In genomic region chr18:48098007-48098406, GRCh38 we compare ENCODE assay signal across 28 cellular contexts.
"Had no signal": no experiment of that assay in that cellular context is flagged by ENCODE, and none has a peak within 500 bp of the region (broad histone marks: within the 10 kb centered on the region; RNA-seq: fewer than 3 reads in every experiment).

No MANE protein-coding gene starts in this region.

- H3K27me3 ChIP-seq: adrenal gland, body of pancreas, dorsolateral prefrontal cortex, testis had no signal

- H3K9me3 Mint-ChIP-seq: activated B cell treated with CpG ODN at 0.5 μM for 24 hours; activated CD8-positive, alpha-beta T cell treated with anti-CD3 and anti-CD28 coated beads for 36 hours; activated naive CD8-positive, alpha-beta T cell treated with anti-CD3 and anti-CD28 coated beads for 36 hours; activated T-cell treated with anti-CD3 and anti-CD28 coated beads, Interleukin-2, amount 50 U/mL, for 4 hours; activated T-helper 17 cell treated with anti-CD3 and anti-CD28 coated beads, Interleukin-2, amount 50 U/mL, for 72 hours; nephron progenitor cell; T-cell had no signal

- ATAC-seq: activated CD8-positive, alpha-beta T cell treated with anti-CD3 and anti-CD28 coated beads for 36 hours; activated T-cell treated with anti-CD3 and anti-CD28 coated beads, Interleukin-2, amount 50 U/mL, for 4 hours; activated T-helper 17 cell treated with anti-CD3 and anti-CD28 coated beads, Interleukin-2, amount 50 U/mL, for 72 hours; body of pancreas; mucosa of descending colon; sciatic nerve; stimulated activated naive CD8-positive, alpha-beta T cell treated with anti-CD3 and anti-CD28 coated beads, Interleukin-15, Interleukin-2, amounts not matched to agents 100 U/mL and 50 U/mL, for 24 hours; T-cell had no signal

- H3K4me1 ChIP-seq: adrenal gland, body of pancreas, left ventricle myocardium inferior had no signal

- H3K4me3 Mint-ChIP-seq: activated B cell treated with CpG ODN at 0.5 μM for 24 hours; activated CD8-positive, alpha-beta T cell treated with anti-CD3 and anti-CD28 coated beads for 36 hours; activated naive CD8-positive, alpha-beta T cell treated with anti-CD3 and anti-CD28 coated beads for 36 hours; activated T-cell treated with anti-CD3 and anti-CD28 coated beads, Interleukin-2, amount 50 U/mL, for 4 hours; activated T-helper 17 cell treated with anti-CD3 and anti-CD28 coated beads, Interleukin-2, amount 50 U/mL, for 72 hours; nephron progenitor cell; T-cell had no signal

- H3K4me1 Mint-ChIP-seq: activated B cell treated with CpG ODN at 0.5 μM for 24 hours; activated naive CD8-positive, alpha-beta T cell treated with anti-CD3 and anti-CD28 coated beads for 36 hours; activated T-helper 17 cell treated with anti-CD3 and anti-CD28 coated beads, Interleukin-2, amount 50 U/mL, for 72 hours; T-cell had no signal

- H3K36me3 Mint-ChIP-seq: activated naive CD8-positive, alpha-beta T cell treated with anti-CD3 and anti-CD28 coated beads for 36 hours; T-cell had no signal

- H3K27ac Mint-ChIP-seq: activated B cell treated with CpG ODN at 0.5 μM for 24 hours; activated CD8-positive, alpha-beta T cell treated with anti-CD3 and anti-CD28 coated beads for 36 hours; activated naive CD8-positive, alpha-beta T cell treated with anti-CD3 and anti-CD28 coated beads for 36 hours; activated T-helper 17 cell treated with anti-CD3 and anti-CD28 coated beads, Interleukin-2, amount 50 U/mL, for 72 hours; nephron progenitor cell; progenitor cell of endocrine pancreas; T-cell had no signal

- DNase-seq: activated B cell treated with CpG ODN at 0.5 μM for 24 hours; activated CD4-positive, alpha-beta T cell treated with anti-CD3 and anti-CD28 coated beads, Interleukin-2, amount 50 U/mL, for 1 hour; activated CD8-positive, alpha-beta T cell treated with anti-CD3 and anti-CD28 coated beads for 36 hours; activated naive CD4-positive, alpha-beta T cell; activated naive CD8-positive, alpha-beta T cell treated with anti-CD3 and anti-CD28 coated beads for 36 hours; activated T-cell treated with anti-CD3 and anti-CD28 coated beads, Interleukin-2, amount 50 U/mL, for 4 hours; adrenal gland; aorta; body of pancreas; dorsolateral prefrontal cortex; effector memory CD4-positive, alpha-beta T cell; foreskin fibroblast; left ventricle myocardium inferior; mucosa of descending colon; nephron progenitor cell; stimulated activated CD4-positive, alpha-beta T cell treated with anti-CD3 and anti-CD28 coated beads, Interleukin-12 subunit alpha, Interleukin-12 subunit beta, amount 100 ng/mL, for 4 hours; stimulated activated CD4-positive, alpha-beta T cell treated with anti-CD3 and anti-CD28 coated beads, Interleukin-4, amount 100 ng/mL, for 1 hour; stimulated activated naive CD8-positive, alpha-beta T cell treated with anti-CD3 and anti-CD28 coated beads, Interleukin-15, Interleukin-2, amounts not matched to agents 100 U/mL and 50 U/mL, for 24 hours; T-cell; trophoblast cell had no signal

- H3K4me3 ChIP-seq: adrenal gland, body of pancreas, coronary artery, dorsolateral prefrontal cortex, left ventricle myocardium inferior, lung, mucosa of descending colon, skin epidermis had no signal

- H3K9me3 ChIP-seq: adrenal gland, body of pancreas, left ventricle myocardium inferior, mucosa of descending colon, neutrophil, testis had no signal

- H3K36me3 ChIP-seq: adrenal gland, left ventricle myocardium inferior, neutrophil had no signal

- H3K27ac ChIP-seq: adrenal gland, body of pancreas, coronary artery, dorsolateral prefrontal cortex, left ventricle myocardium inferior, neutrophil, testis had no signal
